In genomic region chr2:120778244-120778643, GRCh38 we compare ENCODE assay signal across 22 cellular contexts. TPM values are rescaled to one million over a fixed set of nuclear protein-coding genes. Genes with fewer than 3 reads are reported as not detected.
"Had no signal": no experiment of that assay in that cellular context is flagged by ENCODE, and none has a peak within 500 bp of the region (broad histone marks: within the 10 kb centered on the region; RNA-seq: fewer than 3 reads in every experiment).

No MANE protein-coding gene starts in this region.

- DNase-seq: activated B cell treated with CpG ODN at 0.5 μM for 24 hours; activated CD4-positive, alpha-beta T cell treated with anti-CD3 and anti-CD28 coated beads for 48 hours; activated CD8-positive, alpha-beta T cell treated with anti-CD3 and anti-CD28 coated beads for 36 hours; activated gamma-delta T cell; activated T-cell treated with anti-CD3 and anti-CD28 coated beads, Interleukin-2, amount 50 U/mL, for 48 hours; body of pancreas; cortex of kidney; effector CD4-positive, alpha-beta T cell; islet precursor cell; naive thymus-derived CD4-positive, alpha-beta T cell; stimulated activated CD4-positive, alpha-beta T cell treated with anti-CD3 and anti-CD28 coated beads, Interleukin-15, amount 100 ng/mL, for 24 hours; stimulated activated CD4-positive, alpha-beta T cell treated with anti-CD3 and anti-CD28 coated beads, Interleukin-4, amount 100 ng/mL, for 1 hour; stimulated activated naive CD4-positive, alpha-beta T cell; substantia nigra; uterus had no signal

- H3K4me1 Mint-ChIP-seq: activated B cell treated with CpG ODN at 0.5 μM for 24 hours; central memory CD8-positive, alpha-beta T cell had no signal

- H3K4me1 ChIP-seq: body of pancreas, parathyroid adenoma, uterus had no signal

- H3K36me3 ChIP-seq: gastroesophageal sphincter, left lung, tibial nerve, uterus had no signal

- H3K27ac Mint-ChIP-seq: activated B cell treated with CpG ODN at 0.5 μM for 24 hours; activated CD8-positive, alpha-beta T cell treated with anti-CD3 and anti-CD28 coated beads for 36 hours; activated naive CD4-positive, alpha-beta T cell treated with anti-CD3 and anti-CD28 coated beads, Interleukin-2, amount 50 U/mL, for 72 hours; naive thymus-derived CD4-positive, alpha-beta T cell had no signal

- ATAC-seq: activated CD8-positive, alpha-beta T cell treated with anti-CD3 and anti-CD28 coated beads for 36 hours; activated naive CD4-positive, alpha-beta T cell treated with anti-CD3 and anti-CD28 coated beads, Interleukin-2, amount 50 U/mL, for 72 hours; body of pancreas; gastroesophageal sphincter; left lung; mucosa of descending colon; naive thymus-derived CD4-positive, alpha-beta T cell had no signal

- H3K36me3 Mint-ChIP-seq: activated naive CD4-positive, alpha-beta T cell treated with anti-CD3 and anti-CD28 coated beads, Interleukin-2, amount 50 U/mL, for 72 hours; naive thymus-derived CD4-positive, alpha-beta T cell had no signal

- H3K9ac ChIP-seq: parathyroid adenoma had no signal

- H3K4me3 ChIP-seq: body of pancreas, gastroesophageal sphincter, left lung, mucosa of descending colon, tibial nerve, uterus had no signal

- H3K9me3 Mint-ChIP-seq: activated B cell treated with CpG ODN at 0.5 μM for 24 hours; activated CD8-positive, alpha-beta T cell treated with anti-CD3 and anti-CD28 coated beads for 36 hours; activated naive CD4-positive, alpha-beta T cell treated with anti-CD3 and anti-CD28 coated beads, Interleukin-2, amount 50 U/mL, for 72 hours; central memory CD8-positive, alpha-beta T cell had no signal

- H3K27ac ChIP-seq: body of pancreas, gastroesophageal sphincter, left lung, parathyroid adenoma, tibial nerve, uterus had no signal

- H3K27me3 ChIP-seq: body of pancreas, gastroesophageal sphincter, tibial nerve, uterus had no signal

- H3K9me3 ChIP-seq: body of pancreas, gastroesophageal sphincter, left lung, mucosa of descending colon, tibial nerve, uterus had no signal

- H3K27me3 Mint-ChIP-seq: activated CD8-positive, alpha-beta T cell treated with anti-CD3 and anti-CD28 coated beads for 36 hours; central memory CD8-positive, alpha-beta T cell had no signal

- H3K4me3 Mint-ChIP-seq: activated B cell treated with CpG ODN at 0.5 μM for 24 hours; activated CD8-positive, alpha-beta T cell treated with anti-CD3 and anti-CD28 coated beads for 36 hours; central memory CD8-positive, alpha-beta T cell; naive thymus-derived CD4-positive, alpha-beta T cell had no signal

RNA-seq across cellular contexts. Expression of gene GLI2, which starts 42.6 kb away (rescaled TPM):
- total RNA-seq: activated B cell treated with CpG ODN at 0.5 μM for 24 hours; activated CD8-positive, alpha-beta T cell treated with anti-CD3 and anti-CD28 coated beads for 36 hours; activated naive CD4-positive, alpha-beta T cell treated with anti-CD3 and anti-CD28 coated beads, Interleukin-2, amount 50 U/mL, for 72 hours had no signal
